ENCODE assay signal across 12 cellular contexts in genomic region chr1:17118268-17118667, GRCh38. TPM values are rescaled to one million over a fixed set of nuclear protein-coding genes. Genes with fewer than 3 reads are reported as not detected.
A peak's percentile ranks its signal among the peaks of the same experiment; 100 is the strongest.
DNase-seq lines count a peak whose midpoint lies in the region; ATAC-seq and TF ChIP-seq lines count a peak whose summit lies in the region.
"Had no signal": no experiment of that assay in that cellular context is flagged by ENCODE, and none has a peak within 500 bp of the region (broad histone marks: within the 10 kb centered on the region; RNA-seq: fewer than 3 reads in every experiment).

No MANE protein-coding gene starts in this region.

- peak overlapping the region; percentile 38 for H3K4me3 Mint-ChIP-seq in activated naive CD8-positive, alpha-beta T cell
- no peak overlapping the region for H3K4me3 Mint-ChIP-seq in activated naive CD8-positive, alpha-beta T cell treated with anti-CD3 and anti-CD28 coated beads, Interleukin-2, amount 50 U/mL, for 24 hours
- peak overlapping the region; percentile 78 for H3K4me3 Mint-ChIP-seq in dendritic cell treated with granulocyte-macrophage colony-stimulating factor and Interleukin-4, amounts not matched to agents 40 ng/mL and 50 ng/mL, for 4 days
- H3K4me3 Mint-ChIP-seq in type B pancreatic cell, result peak overlapping the region; percentile 69

- TF ChIP-seq CTCF in type B pancreatic cell (conservative IDR thresholded peaks at IDR 0.05), result no peak

- peaks cover 19% of the 10 kb centered on the region for H3K27me3 ChIP-seq in muscle layer of duodenum (ENCODE audit: low read depth, low read length)
- H3K27me3 ChIP-seq: pancreas had no signal

- intact Hi-C loops in dendritic cell treated with granulocyte-macrophage colony-stimulating factor and Interleukin-4, amounts not matched to agents 40 ng/mL and 50 ng/mL, for 4 days (cut with micrococcal nuclease), result loop anchor here (5.0 kb wide), 1 partner anchor 61 kb away; no protein-coding TSS in a partner anchor

- H3K27me3 Mint-ChIP-seq in activated naive CD8-positive, alpha-beta T cell, result peaks cover 22% of the 10 kb centered on the region
- peaks cover 37% of the 10 kb centered on the region for H3K27me3 Mint-ChIP-seq in activated naive CD8-positive, alpha-beta T cell treated with anti-CD3 and anti-CD28 coated beads, Interleukin-2, amount 50 U/mL, for 24 hours
- H3K27me3 Mint-ChIP-seq in dendritic cell treated with granulocyte-macrophage colony-stimulating factor and Interleukin-4, amounts not matched to agents 40 ng/mL and 50 ng/mL, for 4 days, result peaks cover 13% of the 10 kb centered on the region
- H3K27me3 Mint-ChIP-seq in type B pancreatic cell, result peaks cover 58% of the 10 kb centered on the region

- no peaks in the 10 kb centered on the region for H3K9me3 Mint-ChIP-seq in activated naive CD8-positive, alpha-beta T cell (ENCODE audit: low read depth)
- no peaks in the 10 kb centered on the region for H3K9me3 Mint-ChIP-seq in activated naive CD8-positive, alpha-beta T cell treated with anti-CD3 and anti-CD28 coated beads, Interleukin-2, amount 50 U/mL, for 24 hours
- H3K9me3 Mint-ChIP-seq in dendritic cell treated with granulocyte-macrophage colony-stimulating factor and Interleukin-4, amounts not matched to agents 40 ng/mL and 50 ng/mL, for 4 days, result no peaks in the 10 kb centered on the region
- no peaks in the 10 kb centered on the region for H3K9me3 Mint-ChIP-seq in type B pancreatic cell

- no peak overlapping the region for H3K27ac ChIP-seq in muscle layer of duodenum (ENCODE audit: low read length)
- H3K27ac ChIP-seq: esophagus muscularis mucosa, pancreas had no signal

- H3K36me3 ChIP-seq in muscle layer of duodenum (ENCODE audit: control insufficient read depth in 1 of 2, insufficient read depth in 2 of 2, low read length in 2 of 2), result no peaks in the 10 kb centered on the region
- H3K36me3 ChIP-seq: esophagus muscularis mucosa, pancreas had no signal

- H3K4me3 ChIP-seq in muscle layer of duodenum (ENCODE audit: low read depth in 1 of 2, low read length in 2 of 2), result peak overlapping the region; percentile 26 to 61

- DNase-seq in activated naive CD8-positive, alpha-beta T cell treated with anti-CD3 and anti-CD28 coated beads, Interleukin-2, amount 50 U/mL, for 24 hours, result no peak
- DNase-seq in type B pancreatic cell (ENCODE audit: extremely low spot score, unreplicated experiment), result no peak
- no peak for DNase-seq in HPDE6-E6E7 (ENCODE audit: extremely low spot score)
- DNase-seq in activated CD4-positive, alpha-beta T cell treated with anti-CD3 and anti-CD28 coated beads for 1 hour, result no peak
- DNase-seq: 8988T; stimulated activated CD4-positive, alpha-beta T cell treated with anti-CD3 and anti-CD28 coated beads, Interleukin-2, amount 100 ng/mL, for 48 hours had no signal

- H3K27ac Mint-ChIP-seq in activated naive CD8-positive, alpha-beta T cell, result no peak overlapping the region
- no peak overlapping the region for H3K27ac Mint-ChIP-seq in activated naive CD8-positive, alpha-beta T cell treated with anti-CD3 and anti-CD28 coated beads, Interleukin-2, amount 50 U/mL, for 24 hours
- peak overlapping the region; percentile 47 for H3K27ac Mint-ChIP-seq in dendritic cell treated with granulocyte-macrophage colony-stimulating factor and Interleukin-4, amounts not matched to agents 40 ng/mL and 50 ng/mL, for 4 days
- H3K27ac Mint-ChIP-seq in type B pancreatic cell, result no peak overlapping the region

- ATAC-seq in activated naive CD8-positive, alpha-beta T cell treated with anti-CD3 and anti-CD28 coated beads, Interleukin-2, amount 50 U/mL, for 24 hours, result no peak
- no peak for ATAC-seq in HG02885 (IDR thresholded peaks at IDR 0.05; ENCODE audit: poor library complexity, unreplicated experiment)

- H3K4me1 Mint-ChIP-seq in activated naive CD8-positive, alpha-beta T cell (ENCODE audit: low read depth), result peaks cover 9% of the 10 kb centered on the region
- peaks cover 9% of the 10 kb centered on the region for H3K4me1 Mint-ChIP-seq in activated naive CD8-positive, alpha-beta T cell treated with anti-CD3 and anti-CD28 coated beads, Interleukin-2, amount 50 U/mL, for 24 hours
- peaks cover 43% of the 10 kb centered on the region for H3K4me1 Mint-ChIP-seq in dendritic cell treated with granulocyte-macrophage colony-stimulating factor and Interleukin-4, amounts not matched to agents 40 ng/mL and 50 ng/mL, for 4 days (ENCODE audit: low read depth)
- H3K4me1 Mint-ChIP-seq in type B pancreatic cell (ENCODE audit: unreplicated experiment), result peaks cover 17% of the 10 kb centered on the region

- no peaks in the 10 kb centered on the region for H3K36me3 Mint-ChIP-seq in activated naive CD8-positive, alpha-beta T cell
- H3K36me3 Mint-ChIP-seq in activated naive CD8-positive, alpha-beta T cell treated with anti-CD3 and anti-CD28 coated beads, Interleukin-2, amount 50 U/mL, for 24 hours (ENCODE audit: low read depth), result no peaks in the 10 kb centered on the region
- H3K36me3 Mint-ChIP-seq in dendritic cell treated with granulocyte-macrophage colony-stimulating factor and Interleukin-4, amounts not matched to agents 40 ng/mL and 50 ng/mL, for 4 days (ENCODE audit: low read depth), result no peaks in the 10 kb centered on the region
- H3K36me3 Mint-ChIP-seq in type B pancreatic cell, result no peaks in the 10 kb centered on the region

- peaks cover 0 to 22% of the 10 kb centered on the region in 2 donors for H3K4me1 ChIP-seq in muscle layer of duodenum (ENCODE audit: control insufficient read depth in 1 of 2, insufficient read depth in 2 of 2, low read length in 2 of 2)

- H3K9me3 ChIP-seq in muscle layer of duodenum (ENCODE audit: control insufficient read depth in 1 of 2, low read length in 2 of 2), result no peaks in the 10 kb centered on the region
- H3K9me3 ChIP-seq: esophagus muscularis mucosa, pancreas had no signal

RNA-seq across cellular contexts. Expression of gene PADI2, which starts 1.0 kb away (rescaled TPM):
- 3.5 and 5.6 TPM in 2 replicates for total RNA-seq in type B pancreatic cell (ENCODE audit: low replicate concordance)
